8 cellular contexts compared by ENCODE assay signal in genomic region chr10:79137404-79137803, GRCh38.
DNase-seq lines count a peak whose midpoint lies in the region; ATAC-seq and TF ChIP-seq lines count a peak whose summit lies in the region.

No MANE protein-coding gene starts in this region.

- H3K9me3 ChIP-seq in MM.1S (replicated peaks; ENCODE audit: insufficient read depth, low read length) (no peaks in the 10 kb centered on the region), right cardiac atrium (ENCODE audit: control insufficient read depth, low read length) (no peaks in the 10 kb centered on the region), tibial artery (no peaks in the 10 kb centered on the region)

- peak overlapping the region; percentile 84 for H2AFZ ChIP-seq in MM.1S (ENCODE audit: low read length)

- H4K20me1 ChIP-seq in MM.1S (ENCODE audit: insufficient read depth, low read length): no peaks in the 10 kb centered on the region

- 0 out of 2 replicates have a peak, but pooled peaks cover 4% of the 10 kb centered on the region for H3K79me2 ChIP-seq in MM.1S (ENCODE audit: low read length)

- H3K27me3 Mint-ChIP-seq in activated T-cell treated with anti-CD3 and anti-CD28 coated beads, Interleukin-2, amount 50 U/mL, for 24 hours: no peaks in the 10 kb centered on the region

- DNase-seq in activated T-cell treated with anti-CD3 and anti-CD28 coated beads, Interleukin-2, amount 50 U/mL, for 24 hours: no peak
- DNase-seq in activated T-cell treated with anti-CD3 and anti-CD28 coated beads, Interleukin-2, amount 50 U/mL, for 1 hour: no peak
- no peak for DNase-seq in MM.1S
- DNase-seq in right cardiac atrium: peak in 2 of 3 donors; percentile 70 to 74
- DNase-seq in tibial artery: no peak
- DNase-seq in ureter (ENCODE audit: low spot score): no peak
- no peak for DNase-seq in NAMALWA (ENCODE audit: low spot score)
- DNase-seq in NCI-H1105 treated with DMSO at 0.1 percent for 48 hours (lab: John Stamatoyannopoulos, UW): no peak

- H3K27ac ChIP-seq in MM.1S (ENCODE audit: low read length): peak overlapping the region; percentile 63; the same call in 1 of the 2 replicates
- H3K27ac ChIP-seq in right cardiac atrium (ENCODE audit: low read length): peak overlapping the region; percentile 64
- H3K27ac ChIP-seq in tibial artery: peak overlapping the region; percentile 68 to 76

- intact Hi-C loops in right cardiac atrium (cut with DNase I): no loop called here
- intact Hi-C loops in tibial artery (cut with DNase I; ENCODE audit: low total_unique reads): loop anchor here (10.0 kb wide), 1 partner anchor 53 kb away; no protein-coding TSS in a partner anchor

- H3K27ac Mint-ChIP-seq in activated T-cell treated with anti-CD3 and anti-CD28 coated beads, Interleukin-2, amount 50 U/mL, for 24 hours: peak overlapping the region; percentile 88

- H3K9me3 Mint-ChIP-seq in activated T-cell treated with anti-CD3 and anti-CD28 coated beads, Interleukin-2, amount 50 U/mL, for 24 hours: no peaks in the 10 kb centered on the region

- peaks cover 22% of the 10 kb centered on the region for H3K4me1 ChIP-seq in MM.1S (ENCODE audit: low read length)
- peaks cover 71% of the 10 kb centered on the region for H3K4me1 ChIP-seq in right cardiac atrium (ENCODE audit: control insufficient read depth, insufficient read depth, low read length)
- peaks cover 3 to 50% (median 31%) of the 10 kb centered on the region in 4 donors for H3K4me1 ChIP-seq in tibial artery

- TF ChIP-seq CTCF in MM.1S (IDR thresholded peaks at IDR 0.05; ENCODE audit: low read length) (no peak), tibial artery (IDR thresholded peaks at IDR 0.05) (no peak)

- H3K36me3 Mint-ChIP-seq in activated T-cell treated with anti-CD3 and anti-CD28 coated beads, Interleukin-2, amount 50 U/mL, for 24 hours (ENCODE audit: low read depth): peaks cover 2% of the 10 kb centered on the region

- H3K4me2 ChIP-seq in MM.1S (ENCODE audit: low read depth, low read length): peak overlapping the region; percentile 79

- peak overlapping the region; percentile 62; the same call in 1 of the 2 replicates for H3K9ac ChIP-seq in MM.1S (ENCODE audit: low read length)

- H3K4me3 ChIP-seq in MM.1S (ENCODE audit: low read length) (peak overlapping the region; percentile 53), right cardiac atrium (ENCODE audit: low read length) (no peak overlapping the region), tibial artery (no peak overlapping the region)

- H3K36me3 ChIP-seq in MM.1S (replicated peaks; ENCODE audit: insufficient read depth, low read length) (no peaks in the 10 kb centered on the region), tibial artery (peaks cover 9 to 22% (median 15%) of the 10 kb centered on the region in 3 donors)

- ATAC-seq in right cardiac atrium: no peak

- H3K4me3 Mint-ChIP-seq in activated T-cell treated with anti-CD3 and anti-CD28 coated beads, Interleukin-2, amount 50 U/mL, for 24 hours: peak overlapping the region; percentile 51

- H3F3A ChIP-seq in MM.1S (ENCODE audit: insufficient read depth, low read length): no peaks in the 10 kb centered on the region

- H3K27me3 ChIP-seq in MM.1S (replicated peaks; ENCODE audit: insufficient read depth, low read length) (no peaks in the 10 kb centered on the region), right cardiac atrium (ENCODE audit: control insufficient read depth, insufficient read depth) (no peaks in the 10 kb centered on the region), tibial artery (no peaks in the 10 kb centered on the region)

- H3K4me1 Mint-ChIP-seq in activated T-cell treated with anti-CD3 and anti-CD28 coated beads, Interleukin-2, amount 50 U/mL, for 24 hours (ENCODE audit: low read depth): peaks cover 29% of the 10 kb centered on the region

- H3K9me2 ChIP-seq in MM.1S (replicated peaks; ENCODE audit: insufficient read depth, low read length): no peaks in the 10 kb centered on the region

- WGBS in right cardiac atrium: 19% methylated on average over 9 of the region's 9 CpGs

Comparison
In these comparisons a context has a peak if more than half of its experiments do, and no peak if none do; other contexts are left out.
1. DNase-seq: peak in right cardiac atrium (2 of 3); none in activated T-cell treated with anti-CD3 and anti-CD28 coated beads, Interleukin-2, amount 50 U/mL, for 24 hours (single experiment), activated T-cell treated with anti-CD3 and anti-CD28 coated beads, Interleukin-2, amount 50 U/mL, for 1 hour (single experiment), MM.1S (single experiment), tibial artery (0 of 2), ureter (single experiment), NAMALWA (single experiment) and NCI-H1105 treated with DMSO at 0.1 percent for 48 hours (single experiment).
2. Peak in every context shown above with its lines, with median percentiles within 50 percentile points of each other: H3K27ac ChIP-seq.